ENCODE assay signal across 17 cellular contexts in genomic region chr3:18679226-18679625, GRCh38.
DNase-seq lines count a peak whose midpoint lies in the region; ATAC-seq and TF ChIP-seq lines count a peak whose summit lies in the region.
"Had no signal": no experiment of that assay in that cellular context is flagged by ENCODE, and none has a peak within 500 bp of the region (broad histone marks: within the 10 kb centered on the region; RNA-seq: fewer than 3 reads in every experiment).

No MANE protein-coding gene starts in this region.

- H3K36me3 ChIP-seq in mammary epithelial cell (ENCODE audit: insufficient read depth, low read length) (no peaks in the 10 kb centered on the region), gastrocnemius medialis (no peaks in the 10 kb centered on the region)
- H3K36me3 ChIP-seq: left ventricle myocardium inferior, SJCRH30, vagina had no signal

- H3K4me2 ChIP-seq in mammary epithelial cell (ENCODE audit: insufficient read depth, low read depth, low read length), result no peak overlapping the region

- TF ChIP-seq POLR2A in gastrocnemius medialis (IDR thresholded peaks at IDR 0.05), result no peak

- H3K9ac ChIP-seq in mammary epithelial cell (ENCODE audit: insufficient read depth, low read length), result no peak overlapping the region
- H3K9ac ChIP-seq: parathyroid adenoma had no signal

- no peaks in the 10 kb centered on the region for H4K20me1 ChIP-seq in mammary epithelial cell (ENCODE audit: insufficient read depth, low read length)

- peaks cover 80% of the 10 kb centered on the region for H3K4me1 Mint-ChIP-seq in activated CD4-positive, alpha-beta memory T cell treated with anti-CD3 and anti-CD28 coated beads, Interleukin-2, amount 10 ng/mL, durations not matched to agents 7 days and 5 days
- H3K4me1 Mint-ChIP-seq in central memory CD8-positive, alpha-beta T cell, result peaks cover 51% of the 10 kb centered on the region
- no peaks in the 10 kb centered on the region for H3K4me1 Mint-ChIP-seq in WTC11

- peak; percentile 87 for ATAC-seq in central memory CD8-positive, alpha-beta T cell (replicated peaks; ENCODE audit: extremely low read depth, poor library complexity, severe bottlenecking)
- ATAC-seq in gastrocnemius medialis (no peak), WTC11 (no peak)

- H3K27ac ChIP-seq in mammary epithelial cell (ENCODE audit: insufficient read depth, low read depth, low read length), result no peak overlapping the region
- no peak overlapping the region for H3K27ac ChIP-seq in gastrocnemius medialis
- H3K27ac ChIP-seq: left ventricle myocardium inferior, parathyroid adenoma, SJCRH30, vagina had no signal

- peak; percentile 64 for DNase-seq in activated effector memory CD4-positive, alpha-beta T cell treated with anti-CD3 and anti-CD28 coated beads, Interleukin-2, amount 50 U/mL, for 16 hours
- DNase-seq in activated effector memory CD4-positive, alpha-beta T cell treated with Interleukin-2 at 50 U/mL for 16 hours, result no peak
- peak; percentile 64 for DNase-seq in activated CD4-positive, alpha-beta memory T cell treated with anti-CD3 and anti-CD28 coated beads, Interleukin-2, amount 10 ng/mL, durations not matched to agents 7 days and 5 days
- peak in 1 of 2 donors; percentile 45 for DNase-seq in central memory CD8-positive, alpha-beta T cell (ENCODE audit: low spot score in 2 of 2)
- peak; percentile 18 for DNase-seq in stimulated activated naive CD4-positive, alpha-beta T cell treated with Interleukin-2 at 50 U/mL for 16 hours (lab: John Stamatoyannopoulos, UW)
- DNase-seq in mammary epithelial cell (no peak), gastrocnemius medialis (no peak), WTC11 (ENCODE audit: low spot score) (no peak)
- DNase-seq: anterior cingulate cortex, foreskin melanocyte, left ventricle myocardium inferior, NCI-H2081, NCI-H524 treated with DMSO at 0.1 percent for 48 hours, SJCRH30 had no signal

- H3K4me3 ChIP-seq in mammary epithelial cell (replicated peaks in 1 of 3; ENCODE audit: insufficient read depth in 1 of 3, low read depth in 2 of 3, low read length in 3 of 3), result no peak overlapping the region
- no peak overlapping the region for H3K4me3 ChIP-seq in gastrocnemius medialis
- H3K4me3 ChIP-seq: left ventricle myocardium inferior, SJCRH30, vagina had no signal

- no peaks in the 10 kb centered on the region for H3K79me2 ChIP-seq in mammary epithelial cell (ENCODE audit: insufficient read depth, low read length)
- H3K79me2 ChIP-seq: parathyroid adenoma had no signal

- TF ChIP-seq CTCF in mammary epithelial cell (conservative IDR thresholded peaks at IDR 0.05 in 1 of 2, IDR thresholded peaks at IDR 0.05 in 1 of 2; ENCODE audit: extremely low read depth in 1 of 2, insufficient read depth in 1 of 2, low read depth in 1 of 2, low read length in 2 of 2) (no peak), gastrocnemius medialis (IDR thresholded peaks at IDR 0.05 in 4 of 5, conservative IDR thresholded peaks at IDR 0.05 in 1 of 5) (no peak), WTC11 (IDR thresholded peaks at IDR 0.05) (no peak)

- CTCF ChIA-PET in activated CD4-positive, alpha-beta memory T cell treated with anti-CD3 and anti-CD28 coated beads, Interleukin-2, amount 10 ng/mL, durations not matched to agents 7 days and 5 days (lab: Charles Lee), result interaction anchor here (0.7 to 2.8 kb wide), 9 partner anchors 22 to 248 kb away, joined by 3 to 15 read pairs (median 3); no protein-coding TSS in a partner anchor
- CTCF ChIA-PET in mammary epithelial cell (lab: Charles Lee; ENCODE audit: low non-redundant PET), result no interaction called here
- CTCF ChIA-PET in WTC11 (lab: Charles Lee), result no interaction called here

- no TSS peak for BruUV-seq in mammary epithelial cell (replicated peaks; lab: Mats Ljungman, UMichigan)

- intact Hi-C loops in mammary epithelial cell (cut with micrococcal nuclease) (no loop called here), gastrocnemius medialis (cut with DNase I; ENCODE audit: low total_unique reads) (no loop called here)

- H3K9me3 Mint-ChIP-seq in activated CD4-positive, alpha-beta memory T cell treated with anti-CD3 and anti-CD28 coated beads, Interleukin-2, amount 10 ng/mL, durations not matched to agents 7 days and 5 days, result peaks cover 16% of the 10 kb centered on the region
- H3K9me3 Mint-ChIP-seq in central memory CD8-positive, alpha-beta T cell, result no peaks in the 10 kb centered on the region
- peaks cover 15% of the 10 kb centered on the region for H3K9me3 Mint-ChIP-seq in WTC11
- H3K9me3 Mint-ChIP-seq: IgD-negative memory B cell had no signal

- H3K4me3 Mint-ChIP-seq in activated CD4-positive, alpha-beta memory T cell treated with anti-CD3 and anti-CD28 coated beads, Interleukin-2, amount 10 ng/mL, durations not matched to agents 7 days and 5 days, result peak overlapping the region; percentile 43
- peak overlapping the region; percentile 24 for H3K4me3 Mint-ChIP-seq in central memory CD8-positive, alpha-beta T cell
- no peak overlapping the region for H3K4me3 Mint-ChIP-seq in WTC11

- H2AFZ ChIP-seq in mammary epithelial cell (ENCODE audit: low read depth, low read length), result no peak overlapping the region
- H2AFZ ChIP-seq: parathyroid adenoma had no signal

- 65% methylated on average over 4 of the region's 4 CpGs for WGBS in mammary epithelial cell (ENCODE audit: low coverage, missing lambda C conversion rate)

- no peaks in the 10 kb centered on the region for H3K27me3 ChIP-seq in mammary epithelial cell (ENCODE audit: insufficient read depth, low read length)
- no peaks in the 10 kb centered on the region for H3K27me3 ChIP-seq in gastrocnemius medialis
- H3K27me3 ChIP-seq: SJCRH30, vagina had no signal

- H3K27ac Mint-ChIP-seq in activated CD4-positive, alpha-beta memory T cell treated with anti-CD3 and anti-CD28 coated beads, Interleukin-2, amount 10 ng/mL, durations not matched to agents 7 days and 5 days, result peak overlapping the region; percentile 85
- H3K27ac Mint-ChIP-seq in central memory CD8-positive, alpha-beta T cell (ENCODE audit: low read depth), result peak overlapping the region; percentile 85
- no peak overlapping the region for H3K27ac Mint-ChIP-seq in WTC11
- H3K27ac Mint-ChIP-seq: IgD-negative memory B cell had no signal

- in situ Hi-C loops in mammary epithelial cell (cut with MboI; ENCODE audit: low sequenced_read_pairs in 2 of 2) (no loop called here), gastrocnemius medialis (cut with MboI; ENCODE audit: low sequenced_read_pairs in 4 of 4) (no loop called here)

- no peaks in the 10 kb centered on the region for H3K27me3 Mint-ChIP-seq in activated CD4-positive, alpha-beta memory T cell treated with anti-CD3 and anti-CD28 coated beads, Interleukin-2, amount 10 ng/mL, durations not matched to agents 7 days and 5 days
- H3K27me3 Mint-ChIP-seq in central memory CD8-positive, alpha-beta T cell, result no peaks in the 10 kb centered on the region
- no peaks in the 10 kb centered on the region; the same call in 1 of the 2 replicates for H3K27me3 Mint-ChIP-seq in WTC11 (ENCODE audit: low read depth)
- H3K27me3 Mint-ChIP-seq: IgD-negative memory B cell had no signal

- H3K36me3 Mint-ChIP-seq in activated CD4-positive, alpha-beta memory T cell treated with anti-CD3 and anti-CD28 coated beads, Interleukin-2, amount 10 ng/mL, durations not matched to agents 7 days and 5 days (ENCODE audit: low read depth), result peaks cover 31% of the 10 kb centered on the region
- peaks cover 4% of the 10 kb centered on the region for H3K36me3 Mint-ChIP-seq in central memory CD8-positive, alpha-beta T cell (ENCODE audit: insufficient read depth)
- H3K36me3 Mint-ChIP-seq in WTC11, result peaks cover 6% of the 10 kb centered on the region
- H3K36me3 Mint-ChIP-seq: IgD-negative memory B cell had no signal

- dilution Hi-C loops in mammary epithelial cell (cut with HindIII; ENCODE audit: low sequenced_read_pairs), result no loop called here

- no peaks in the 10 kb centered on the region for H3K9me3 ChIP-seq in mammary epithelial cell (replicated peaks; ENCODE audit: insufficient read depth, low read length)
- no peaks in the 10 kb centered on the region for H3K9me3 ChIP-seq in gastrocnemius medialis
- H3K9me3 ChIP-seq: left ventricle myocardium inferior, SJCRH30, vagina had no signal

- no peaks in the 10 kb centered on the region for H3K4me1 ChIP-seq in mammary epithelial cell (ENCODE audit: insufficient read depth, low read length)
- no peaks in the 10 kb centered on the region for H3K4me1 ChIP-seq in gastrocnemius medialis
- H3K4me1 ChIP-seq: left ventricle myocardium inferior, parathyroid adenoma, SJCRH30, vagina had no signal

- POLR2A ChIA-PET in activated CD4-positive, alpha-beta memory T cell treated with anti-CD3 and anti-CD28 coated beads, Interleukin-2, amount 10 ng/mL, durations not matched to agents 7 days and 5 days (lab: Charles Lee), result interaction anchor here (0.8 to 4.5 kb wide), 27 partner anchors 10 to 937 kb away, joined by 3 to 40 read pairs (median 4); partner anchors contain the start of gene TBC1D5
- POLR2A ChIA-PET in WTC11 (lab: Charles Lee), result no interaction called here

TF ChIP-seq in WTC11, 78 proteins besides CTCF, POLR2A, EP300 and RAD21:
- TF ChIP-seq ETV6 (CRISPR knock-in tag; IDR thresholded peaks at IDR 0.05), result no peak
- no peak for TF ChIP-seq GTF2I (CRISPR knock-in tag; conservative IDR thresholded peaks at IDR 0.05)
- TF ChIP-seq, protein P1, sequence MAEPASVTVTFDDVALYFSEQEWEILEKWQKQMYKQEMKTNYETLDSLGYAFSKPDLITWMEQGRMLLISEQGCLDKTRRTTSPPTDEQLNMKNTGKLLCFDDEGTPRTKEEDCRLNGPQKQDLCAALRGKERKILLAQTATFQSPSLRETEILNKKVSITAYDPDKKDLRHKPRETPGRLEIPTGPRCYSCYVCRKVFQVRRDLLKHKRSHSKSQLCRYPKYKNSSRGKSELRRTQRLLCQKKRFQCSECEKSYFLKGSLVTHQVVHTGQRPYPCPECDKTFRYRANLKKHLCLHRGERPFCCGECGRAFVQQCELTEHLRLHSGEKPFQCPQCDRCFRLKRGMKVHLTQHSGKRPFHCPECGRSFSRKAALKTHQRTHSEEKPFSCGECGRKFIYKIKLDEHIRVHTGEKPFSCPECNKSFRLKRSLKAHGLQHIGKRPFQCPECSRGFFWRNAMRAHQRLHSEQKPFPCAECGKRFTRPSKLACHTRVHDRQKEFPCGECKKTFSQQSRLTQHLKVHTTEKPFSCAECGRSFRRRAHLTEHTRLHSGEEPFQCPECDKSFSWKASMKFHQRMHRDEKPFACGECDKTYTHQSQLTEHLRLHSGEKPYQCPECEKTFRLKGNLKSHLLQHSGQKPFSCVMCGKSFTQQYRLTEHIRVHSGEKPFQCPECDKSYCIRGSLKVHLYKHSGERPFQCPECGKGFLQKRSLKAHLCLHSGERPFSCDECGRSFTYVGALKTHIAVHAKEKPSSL (CRISPR knock-in tag; conservative IDR thresholded peaks at IDR 0.05), result no peak

Comparison
In these comparisons a context has a peak if more than half of its experiments do, and no peak if none do; other contexts are left out.
1. DNase-seq: peak in activated effector memory CD4-positive, alpha-beta T cell treated with anti-CD3 and anti-CD28 coated beads, Interleukin-2, amount 50 U/mL, for 16 hours (single experiment), activated CD4-positive, alpha-beta memory T cell treated with anti-CD3 and anti-CD28 coated beads, Interleukin-2, amount 10 ng/mL, durations not matched to agents 7 days and 5 days (single experiment) and stimulated activated naive CD4-positive, alpha-beta T cell treated with Interleukin-2 at 50 U/mL for 16 hours (single experiment); none in activated effector memory CD4-positive, alpha-beta T cell treated with Interleukin-2 at 50 U/mL for 16 hours (single experiment), mammary epithelial cell (single experiment), gastrocnemius medialis (0 of 2) and WTC11 (single experiment).